ENCODE assay signal across 2 cellular contexts in the genomic region with DNA sequence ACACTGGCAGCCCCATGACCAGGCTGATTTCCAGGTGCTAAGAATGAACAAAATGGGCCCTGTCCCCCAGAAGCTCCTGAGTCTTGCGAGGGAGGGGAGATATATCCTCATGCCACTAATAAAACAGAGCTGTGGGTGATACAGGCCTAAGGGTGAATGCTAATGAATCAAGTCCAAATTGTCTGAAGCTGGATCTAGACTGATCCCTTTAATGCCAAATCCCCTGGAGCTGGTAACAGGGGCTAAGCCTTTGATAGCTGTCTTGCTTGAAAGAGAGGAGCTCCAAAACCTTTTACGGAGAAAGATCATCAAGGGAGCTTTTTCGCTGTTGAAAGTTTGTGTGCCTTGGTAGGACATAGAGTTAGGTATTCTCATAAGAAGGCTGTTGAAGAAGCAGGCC.
TF ChIP-seq lines count a peak whose summit lies in the region.

No MANE protein-coding gene starts in this region.

TF ChIP-seq in liver, 16 proteins besides CTCF, POLR2A, EP300 and RAD21:
- TF ChIP-seq, protein P1, sequence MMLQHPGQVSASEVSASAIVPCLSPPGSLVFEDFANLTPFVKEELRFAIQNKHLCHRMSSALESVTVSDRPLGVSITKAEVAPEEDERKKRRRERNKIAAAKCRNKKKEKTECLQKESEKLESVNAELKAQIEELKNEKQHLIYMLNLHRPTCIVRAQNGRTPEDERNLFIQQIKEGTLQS (IDR thresholded peaks at IDR 0.05): no peak
- no peak for TF ChIP-seq REST (IDR thresholded peaks at IDR 0.05)
- no peak for TF ChIP-seq JUND (IDR thresholded peaks at IDR 0.05)

TF ChIP-seq in HepG2, 621 proteins besides CTCF, POLR2A, EP300 and RAD21:
- TF ChIP-seq ZNF616 (CRISPR knock-in tag; IDR thresholded peaks at IDR 0.05; ENCODE audit: low read depth): no peak
- TF ChIP-seq SOX5 (CRISPR knock-in tag; IDR thresholded peaks at IDR 0.05; ENCODE audit: borderline replicate concordance): no peak
- no peak for TF ChIP-seq ZNF83 (CRISPR knock-in tag; IDR thresholded peaks at IDR 0.05; ENCODE audit: borderline replicate concordance)
- TF ChIP-seq ZNF431 (CRISPR knock-in tag; IDR thresholded peaks at IDR 0.05; ENCODE audit: borderline replicate concordance, low read depth): no peak
- no peak for TF ChIP-seq ZNF703 (CRISPR knock-in tag; IDR thresholded peaks at IDR 0.05; ENCODE audit: borderline replicate concordance)
- TF ChIP-seq ETV5 (CRISPR knock-in tag; IDR thresholded peaks at IDR 0.05; ENCODE audit: borderline replicate concordance): no peak
- TF ChIP-seq MIER3 (CRISPR knock-in tag; IDR thresholded peaks at IDR 0.05; ENCODE audit: borderline replicate concordance): no peak
- no peak for TF ChIP-seq ZNF530 (CRISPR knock-in tag; IDR thresholded peaks at IDR 0.05; ENCODE audit: low read depth)
- TF ChIP-seq JUN (CRISPR knock-in tag; IDR thresholded peaks at IDR 0.05): no peak
